Comparison of ENCODE assay signal across 8 cellular contexts in the genomic region with DNA sequence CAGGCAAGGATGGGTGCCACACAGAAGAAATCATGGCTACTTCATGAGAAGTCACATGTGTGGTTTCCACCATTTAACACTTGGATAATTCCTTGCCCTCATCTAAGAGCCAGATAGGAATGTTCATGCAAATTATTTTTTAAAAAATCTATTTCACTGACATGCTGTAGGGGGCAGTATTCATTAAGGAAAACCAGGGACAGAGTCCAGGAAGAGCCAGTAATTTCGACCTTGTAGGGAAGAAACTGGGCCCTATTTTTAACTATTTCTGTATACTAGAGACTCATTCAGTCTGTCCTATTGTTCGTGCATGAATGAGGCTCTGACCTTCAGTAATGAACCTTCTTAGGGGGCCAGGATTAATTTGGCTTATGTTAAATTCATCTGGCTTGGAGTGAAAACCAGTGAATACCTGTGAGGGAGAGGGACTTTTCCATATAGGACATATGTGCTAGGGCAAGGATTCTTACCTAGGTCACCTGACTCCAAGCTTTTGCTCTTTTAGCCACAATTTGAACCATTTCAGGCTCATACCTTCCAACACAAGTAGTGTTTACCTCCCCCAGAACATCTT.
DNase-seq lines count a peak whose midpoint lies in the region.

No MANE protein-coding gene starts in this region.

- no peaks in the 10 kb centered on the region for H3K27me3 ChIP-seq in MG63

- H3K4me3 ChIP-seq in MG63: no peak overlapping the region

- no peak overlapping the region for H3K27ac Mint-ChIP-seq in activated CD4-positive, alpha-beta T cell treated with anti-CD3 and anti-CD28 coated beads, Interleukin-2, amount 10 ng/mL, durations not matched to agents 7 days and 5 days

- H3K36me3 Mint-ChIP-seq in activated CD4-positive, alpha-beta T cell treated with anti-CD3 and anti-CD28 coated beads, Interleukin-2, amount 10 ng/mL, durations not matched to agents 7 days and 5 days (ENCODE audit: low read depth): no peaks in the 10 kb centered on the region

- H3K27me3 Mint-ChIP-seq in activated CD4-positive, alpha-beta T cell treated with anti-CD3 and anti-CD28 coated beads, Interleukin-2, amount 10 ng/mL, durations not matched to agents 7 days and 5 days: peaks cover 2% of the 10 kb centered on the region

- H3K4me3 Mint-ChIP-seq in activated CD4-positive, alpha-beta T cell treated with anti-CD3 and anti-CD28 coated beads, Interleukin-2, amount 10 ng/mL, durations not matched to agents 7 days and 5 days: no peak overlapping the region

- POLR2A ChIA-PET in activated CD4-positive, alpha-beta T cell treated with anti-CD3 and anti-CD28 coated beads, Interleukin-2, amount 10 ng/mL, durations not matched to agents 7 days and 5 days (lab: Charles Lee): interaction anchor here (0.6 kb wide), 1 partner anchor 853 kb away, joined by 3 read pairs; no protein-coding TSS in a partner anchor

- no peaks in the 10 kb centered on the region for H3K4me1 Mint-ChIP-seq in activated CD4-positive, alpha-beta T cell treated with anti-CD3 and anti-CD28 coated beads, Interleukin-2, amount 10 ng/mL, durations not matched to agents 7 days and 5 days

- H3K9me3 Mint-ChIP-seq in activated CD4-positive, alpha-beta T cell treated with anti-CD3 and anti-CD28 coated beads, Interleukin-2, amount 10 ng/mL, durations not matched to agents 7 days and 5 days: no peaks in the 10 kb centered on the region

- CTCF ChIA-PET in activated CD4-positive, alpha-beta T cell treated with anti-CD3 and anti-CD28 coated beads, Interleukin-2, amount 10 ng/mL, durations not matched to agents 7 days and 5 days (lab: Charles Lee): interaction anchor here (1.5 kb wide), 1 partner anchor 14 kb away, joined by 3 read pairs; no protein-coding TSS in a partner anchor

- H3K36me3 ChIP-seq in MG63: peaks cover 86% of the 10 kb centered on the region

- no peaks in the 10 kb centered on the region for H3K9me3 ChIP-seq in MG63

- DNase-seq in NCI-H510A treated with DMSO at 0.1 percent for 48 hours (lab: John Stamatoyannopoulos, UW) (peak; percentile 82), NCI-H510A (lab: John Stamatoyannopoulos, UW) (no peak), NCI-H446 (lab: John Stamatoyannopoulos, UW) (peak; percentile 6 to 66), dedifferentiated amniotic fluid mesenchymal stem cell (ENCODE audit: extremely low spot score) (peak; percentile 71), midbrain (lab: John Stamatoyannopoulos, UW) (peak; percentile 16), COLO668 (lab: John Stamatoyannopoulos, UW; ENCODE audit: unreplicated experiment) (no peak), MG63 (no peak)
- no peak for DNase-seq in activated CD4-positive, alpha-beta T cell treated with anti-CD3 and anti-CD28 coated beads, Interleukin-2, amount 10 ng/mL, durations not matched to agents 7 days and 5 days

Comparison
In these comparisons a context has a peak if more than half of its experiments do, and no peak if none do; other contexts are left out.
1. DNase-seq: peak in NCI-H510A treated with DMSO at 0.1 percent for 48 hours (single experiment), NCI-H446 (2 of 2), dedifferentiated amniotic fluid mesenchymal stem cell (single experiment) and midbrain (single experiment); none in NCI-H510A (single experiment), COLO668 (single experiment), MG63 (single experiment) and activated CD4-positive, alpha-beta T cell treated with anti-CD3 and anti-CD28 coated beads, Interleukin-2, amount 10 ng/mL, durations not matched to agents 7 days and 5 days (single experiment).